Comparison of ENCODE assay signal across 1 cellular context in the genomic region with DNA sequence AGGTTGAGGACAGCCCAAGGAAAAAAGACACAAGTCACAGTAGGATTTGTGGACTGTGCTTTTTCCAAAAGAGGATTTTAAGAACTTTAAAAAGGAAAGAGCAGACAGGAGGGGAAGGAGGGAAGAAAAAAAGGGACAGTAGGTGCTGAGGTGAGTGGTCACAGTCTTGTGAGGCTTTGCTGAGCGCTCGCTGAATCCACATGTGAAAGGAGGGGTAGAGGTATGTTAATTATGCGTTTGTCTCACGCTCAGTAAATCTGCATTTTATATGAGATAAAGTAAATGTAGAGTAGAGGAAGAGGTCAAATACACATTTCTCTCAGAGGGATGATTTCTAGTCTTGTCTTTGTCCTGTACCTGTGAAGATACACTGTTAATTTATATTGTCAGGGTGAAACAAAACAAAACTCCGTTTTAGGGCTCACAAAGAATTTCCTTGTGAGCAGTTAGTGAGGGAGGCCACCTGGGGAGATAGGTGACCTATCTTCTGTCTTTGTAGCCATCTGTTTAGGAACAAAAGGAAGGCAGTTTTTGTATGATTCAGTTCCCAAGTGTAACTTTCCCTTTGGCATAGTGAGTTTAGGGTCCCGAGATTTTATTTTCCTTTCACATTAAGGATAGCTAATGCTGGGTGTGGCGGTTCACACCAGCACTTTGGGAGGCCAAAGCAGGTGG.
TF ChIP-seq lines count a peak whose summit lies in the region.

No MANE protein-coding gene starts in this region.

TF ChIP-seq in SK-N-SH treated with all-trans-retinoic acid at 6 μM for 48 hours, 23 proteins besides CTCF, POLR2A, EP300 and RAD21 (continued from another document):
- TF ChIP-seq, protein P1, sequence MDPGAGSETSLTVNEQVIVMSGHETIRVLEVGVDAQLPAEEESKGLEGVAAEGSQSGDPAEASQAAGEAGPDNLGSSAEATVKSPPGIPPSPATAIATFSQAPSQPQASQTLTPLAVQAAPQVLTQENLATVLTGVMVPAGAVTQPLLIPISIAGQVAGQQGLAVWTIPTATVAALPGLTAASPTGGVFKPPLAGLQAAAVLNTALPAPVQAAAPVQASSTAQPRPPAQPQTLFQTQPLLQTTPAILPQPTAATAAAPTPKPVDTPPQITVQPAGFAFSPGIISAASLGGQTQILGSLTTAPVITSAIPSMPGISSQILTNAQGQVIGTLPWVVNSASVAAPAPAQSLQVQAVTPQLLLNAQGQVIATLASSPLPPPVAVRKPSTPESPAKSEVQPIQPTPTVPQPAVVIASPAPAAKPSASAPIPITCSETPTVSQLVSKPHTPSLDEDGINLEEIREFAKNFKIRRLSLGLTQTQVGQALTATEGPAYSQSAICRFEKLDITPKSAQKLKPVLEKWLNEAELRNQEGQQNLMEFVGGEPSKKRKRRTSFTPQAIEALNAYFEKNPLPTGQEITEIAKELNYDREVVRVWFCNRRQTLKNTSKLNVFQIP (CRISPR knock-in tag; IDR thresholded peaks at IDR 0.05; ENCODE audit: borderline replicate concordance, low read depth) = no peak
- TF ChIP-seq TSHZ2 (CRISPR knock-in tag; IDR thresholded peaks at IDR 0.05) (no peak), BACH2 (CRISPR knock-in tag; IDR thresholded peaks at IDR 0.05; ENCODE audit: borderline replicate concordance) (no peak), ZC3H10 (CRISPR knock-in tag; IDR thresholded peaks at IDR 0.05) (no peak), ZNF565 (CRISPR knock-in tag; conservative IDR thresholded peaks at IDR 0.05; ENCODE audit: low read depth) (no peak), GLIS3 (CRISPR knock-in tag; IDR thresholded peaks at IDR 0.05) (no peak), CSRNP3 (CRISPR knock-in tag; IDR thresholded peaks at IDR 0.05) (no peak), TCF4 (CRISPR knock-in tag; IDR thresholded peaks at IDR 0.05; ENCODE audit: borderline replicate concordance) (no peak), ESRRG (CRISPR knock-in tag; IDR thresholded peaks at IDR 0.05) (no peak)
